ENCODE assay signal across 17 cellular contexts in the genomic region with DNA sequence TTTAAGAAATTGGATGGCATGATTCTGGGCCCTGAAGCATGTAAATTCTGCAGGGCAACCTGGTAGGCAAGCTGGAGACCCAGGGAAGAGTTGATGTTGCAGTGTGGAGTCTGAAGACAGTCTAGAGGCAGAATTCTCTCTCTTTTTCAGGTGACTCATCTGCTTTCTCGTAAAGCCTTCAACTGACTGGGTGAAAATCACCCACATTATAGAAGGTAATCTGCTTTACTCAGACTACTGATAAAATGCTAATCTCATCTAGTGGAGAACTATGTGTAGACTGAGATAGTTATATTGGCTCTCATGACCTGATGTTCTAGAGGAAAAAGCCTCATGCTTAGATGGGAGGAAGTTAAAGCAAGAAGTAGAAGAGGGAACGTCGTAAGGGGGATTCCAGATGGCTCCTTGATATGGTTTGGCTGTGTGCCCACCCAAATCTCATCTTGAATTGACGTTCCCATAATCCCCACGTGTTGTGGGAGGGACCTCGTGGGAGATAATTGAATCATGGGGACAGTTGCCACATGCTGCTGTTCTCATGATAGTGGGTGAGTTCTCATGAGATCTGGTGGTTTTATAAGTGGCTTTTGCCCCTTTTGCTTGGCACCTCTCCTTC.
DNase-seq lines count a peak whose midpoint lies in the region; ATAC-seq lines count a peak whose summit lies in the region.
"Had no signal": no experiment of that assay in that cellular context is flagged by ENCODE, and none has a peak within 500 bp of the region (broad histone marks: within the 10 kb centered on the region; RNA-seq: fewer than 3 reads in every experiment).

No MANE protein-coding gene starts in this region.

- H3K27me3 Mint-ChIP-seq in activated T-cell treated with anti-CD3 and anti-CD28 coated beads, Interleukin-2, amount 50 U/mL, for 4 hours (ENCODE audit: low read depth) = no peaks in the 10 kb centered on the region
- H3K27me3 Mint-ChIP-seq in stimulated activated naive CD8-positive, alpha-beta T cell treated with anti-CD3 and anti-CD28 coated beads, Interleukin-15, Interleukin-2, amounts not matched to agents 100 ng/mL and 50 ng/mL, for 24 hours = no peaks in the 10 kb centered on the region

- H3K4me3 Mint-ChIP-seq in activated T-cell treated with anti-CD3 and anti-CD28 coated beads, Interleukin-2, amount 50 U/mL, for 4 hours = peak overlapping the region; percentile 5
- H3K4me3 Mint-ChIP-seq in stimulated activated naive CD8-positive, alpha-beta T cell treated with anti-CD3 and anti-CD28 coated beads, Interleukin-15, Interleukin-2, amounts not matched to agents 100 ng/mL and 50 ng/mL, for 24 hours = peak overlapping the region; percentile 15
- H3K4me3 Mint-ChIP-seq: nephron had no signal

- H3K9me3 Mint-ChIP-seq in activated T-cell treated with anti-CD3 and anti-CD28 coated beads, Interleukin-2, amount 50 U/mL, for 4 hours = no peaks in the 10 kb centered on the region
- peaks cover 3% of the 10 kb centered on the region for H3K9me3 Mint-ChIP-seq in stimulated activated naive CD8-positive, alpha-beta T cell treated with anti-CD3 and anti-CD28 coated beads, Interleukin-15, Interleukin-2, amounts not matched to agents 100 ng/mL and 50 ng/mL, for 24 hours
- H3K9me3 Mint-ChIP-seq: nephron had no signal

- DNase-seq in activated naive CD4-positive, alpha-beta T cell treated with Interleukin-2 at 50 U/mL for 16 hours = peak; percentile 41
- no peak for DNase-seq in activated naive CD4-positive, alpha-beta T cell (lab: John Stamatoyannopoulos, UW)
- DNase-seq in activated T-cell treated with anti-CD3 and anti-CD28 coated beads, Interleukin-2, amount 50 U/mL, for 4 hours = peak; percentile 28
- peak; percentile 60 for DNase-seq in stimulated activated CD4-positive, alpha-beta T cell treated with anti-CD3 and anti-CD28 coated beads, Interleukin-15, amount 100 ng/mL, for 24 hours
- DNase-seq in NCI-H345 treated with DMSO at 0.1 percent for 48 hours (lab: John Stamatoyannopoulos, UW; ENCODE audit: unreplicated experiment) (no peak), DMS153 (lab: John Stamatoyannopoulos, UW) (no peak)
- DNase-seq: anterior cingulate cortex; colonic mucosa; DMS 273 treated with DMSO at 0.1 percent for 48 hours; hypothalamus; NCI-H187 treated with DMSO at 0.1 percent for 48 hours; NK-92 treated with Interleukin-12 subunit alpha and Interleukin-12 subunit beta, amount 100 ng/mL, for 24 hours; upper lobe of left lung had no signal

- peak; percentile 92 to 95 for ATAC-seq in activated T-cell treated with anti-CD3 and anti-CD28 coated beads, Interleukin-2, amount 50 U/mL, for 4 hours
- no peak for ATAC-seq in HG03045 (IDR thresholded peaks at IDR 0.05; ENCODE audit: unreplicated experiment)
- ATAC-seq: esophagus mucosa had no signal

- peak overlapping the region; percentile 86 for H3K27ac Mint-ChIP-seq in stimulated activated naive CD8-positive, alpha-beta T cell treated with anti-CD3 and anti-CD28 coated beads, Interleukin-15, Interleukin-2, amounts not matched to agents 100 ng/mL and 50 ng/mL, for 24 hours
- H3K27ac Mint-ChIP-seq: nephron had no signal

- H3K36me3 Mint-ChIP-seq in activated T-cell treated with anti-CD3 and anti-CD28 coated beads, Interleukin-2, amount 50 U/mL, for 4 hours (ENCODE audit: insufficient read depth) = no peaks in the 10 kb centered on the region
- peaks cover 5% of the 10 kb centered on the region for H3K36me3 Mint-ChIP-seq in stimulated activated naive CD8-positive, alpha-beta T cell treated with anti-CD3 and anti-CD28 coated beads, Interleukin-15, Interleukin-2, amounts not matched to agents 100 ng/mL and 50 ng/mL, for 24 hours (ENCODE audit: low read depth)

- H3K4me1 Mint-ChIP-seq in activated T-cell treated with anti-CD3 and anti-CD28 coated beads, Interleukin-2, amount 50 U/mL, for 4 hours (ENCODE audit: low read depth) = peaks cover 19% of the 10 kb centered on the region
- peaks cover 14% of the 10 kb centered on the region for H3K4me1 Mint-ChIP-seq in stimulated activated naive CD8-positive, alpha-beta T cell treated with anti-CD3 and anti-CD28 coated beads, Interleukin-15, Interleukin-2, amounts not matched to agents 100 ng/mL and 50 ng/mL, for 24 hours (ENCODE audit: low read depth)
- H3K4me1 Mint-ChIP-seq: nephron had no signal

Comparison
In these comparisons a context has a peak if more than half of its experiments do, and no peak if none do; other contexts are left out.
1. DNase-seq: peak in activated naive CD4-positive, alpha-beta T cell treated with Interleukin-2 at 50 U/mL for 16 hours (single experiment), activated T-cell treated with anti-CD3 and anti-CD28 coated beads, Interleukin-2, amount 50 U/mL, for 4 hours (single experiment) and stimulated activated CD4-positive, alpha-beta T cell treated with anti-CD3 and anti-CD28 coated beads, Interleukin-15, amount 100 ng/mL, for 24 hours (single experiment); none in activated naive CD4-positive, alpha-beta T cell (0 of 4), NCI-H345 treated with DMSO at 0.1 percent for 48 hours (single experiment) and DMS153 (single experiment).